In the genomic region with DNA sequence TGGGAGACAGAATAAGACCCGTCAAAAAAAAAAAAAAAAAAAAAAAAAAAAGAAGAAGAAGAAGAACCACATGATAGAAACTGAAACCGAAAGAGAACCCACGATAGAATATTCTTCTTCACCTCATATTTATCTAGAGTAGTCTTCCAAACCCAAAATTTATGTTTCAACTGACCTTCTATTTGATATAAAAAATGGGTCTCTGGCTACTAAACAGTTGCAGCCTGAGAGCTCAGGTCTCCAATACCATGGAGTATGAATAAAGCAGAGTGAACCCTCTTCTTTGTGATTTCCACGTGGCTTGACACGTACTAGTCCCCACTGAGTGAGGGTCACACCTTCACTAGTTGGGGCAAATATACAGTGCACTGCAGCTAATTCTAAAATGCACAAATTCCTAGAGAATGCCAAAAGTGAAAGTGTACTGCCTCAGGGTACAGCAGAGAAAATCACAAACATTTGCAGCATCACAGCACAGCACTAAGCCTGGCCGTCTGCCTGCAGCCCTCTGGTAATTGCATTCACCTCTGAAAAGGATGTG, we compare ENCODE assay signal across 8 cellular contexts. TPM values are rescaled to one million over a fixed set of nuclear protein-coding genes. Genes with fewer than 3 reads are reported as not detected.
DNase-seq lines count a peak whose midpoint lies in the region; ATAC-seq, FAIRE-seq and TF ChIP-seq lines count a peak whose summit lies in the region.

No MANE protein-coding gene starts in this region.

- ATAC-seq in heart left ventricle (no peak), Right ventricle myocardium inferior (no peak)

- H3K27ac ChIP-seq in heart left ventricle = peak overlapping the region in 1 of 12 donors; percentile 44
- H3K27ac ChIP-seq in osteoblast (ENCODE audit: low read depth, low read length) = no peak overlapping the region

- no peaks in the 10 kb centered on the region for H3K27me3 ChIP-seq in heart left ventricle
- H3K27me3 ChIP-seq in adipocyte (replicated peaks; ENCODE audit: control insufficient read depth, insufficient read depth, low read length) = no peaks in the 10 kb centered on the region
- H3K27me3 ChIP-seq in osteoblast (ENCODE audit: insufficient read depth, low read length) = no peaks in the 10 kb centered on the region

- H3K36me3 Mint-ChIP-seq in glutamatergic neuron (ENCODE audit: unreplicated experiment) = peaks cover 8% of the 10 kb centered on the region

- intact Hi-C loops in heart left ventricle (cut with DNase I) = no loop called here
- intact Hi-C loops in Right ventricle myocardium inferior (cut with DNase I) = no loop called here

- H2AFZ ChIP-seq in osteoblast (ENCODE audit: low read length) = peak overlapping the region; percentile 97

- H3K4me3 ChIP-seq in heart left ventricle (peak overlapping the region in 10 of 12 donors; percentile 1 to 59 (median 36)), adipocyte (ENCODE audit: low read length) (peak overlapping the region; percentile 79), osteoblast (ENCODE audit: insufficient read depth, low read length) (peak overlapping the region; percentile 72)

- no peak for DNase-seq in heart left ventricle
- no peak for DNase-seq in Right ventricle myocardium inferior (ENCODE audit: missing footprints)
- peak; percentile 26 for DNase-seq in HT1080 (ENCODE audit: low read depth)
- peak; percentile 70 for DNase-seq in adipocyte (ENCODE audit: low read depth)
- DNase-seq in osteoblast (ENCODE audit: insufficient read length, low spot score, missing footprints) = peak; percentile 37
- no peak for DNase-seq in glutamatergic neuron
- no peak for DNase-seq in HPDE6-E6E7 (ENCODE audit: extremely low spot score)
- DNase-seq in frontal cortex (ENCODE audit: low spot score in 2 of 2) = no peak

- no peak for FAIRE-seq in frontal cortex (lab: Jason Lieb, UNC)

- no peaks in the 10 kb centered on the region for H3K79me2 ChIP-seq in osteoblast (ENCODE audit: insufficient read depth, low read length)

- H3K4me2 ChIP-seq in osteoblast (ENCODE audit: insufficient read depth, low read length) = peak overlapping the region; percentile 82

- no peak for TF ChIP-seq POLR2A in heart left ventricle (IDR thresholded peaks at IDR 0.05)

- no peaks in the 10 kb centered on the region for H3K9me3 Mint-ChIP-seq in glutamatergic neuron (ENCODE audit: unreplicated experiment)

- TF ChIP-seq CTCF in heart left ventricle (IDR thresholded peaks at IDR 0.05) (no peak), osteoblast (IDR thresholded peaks at IDR 0.05; ENCODE audit: extremely low read depth, low read depth, low read length) (no peak), glutamatergic neuron (IDR thresholded peaks at IDR 0.05; ENCODE audit: partially characterized antibody, unreplicated experiment) (no peak)

- H3K4me1 Mint-ChIP-seq in glutamatergic neuron (ENCODE audit: low read depth, unreplicated experiment) = no peaks in the 10 kb centered on the region

- no peaks in the 10 kb centered on the region for H3K36me3 ChIP-seq in heart left ventricle
- no peaks in the 10 kb centered on the region for H3K36me3 ChIP-seq in adipocyte (ENCODE audit: control insufficient read depth, insufficient read depth, low read length, severe bottlenecking)
- no peaks in the 10 kb centered on the region for H3K36me3 ChIP-seq in osteoblast (ENCODE audit: insufficient read depth, low read length)

- H3K4me3 Mint-ChIP-seq in glutamatergic neuron (ENCODE audit: unreplicated experiment) = no peak overlapping the region

- WGBS in heart left ventricle, 4 donors = 46 to 59% (median 49%) methylated on average over 6 of the region's 6 CpGs

- peak overlapping the region; percentile 63 for H3K9ac ChIP-seq in adipocyte (ENCODE audit: low read length)

- H3K9me3 ChIP-seq in heart left ventricle (peaks cover 0 to 10% (median 0%) of the 10 kb centered on the region in 12 donors), adipocyte (ENCODE audit: control insufficient read depth, low read length) (no peaks in the 10 kb centered on the region), osteoblast (ENCODE audit: low read depth, low read length) (no peaks in the 10 kb centered on the region)

- H3K4me1 ChIP-seq in heart left ventricle = peaks cover 0 to 14% (median 0%) of the 10 kb centered on the region in 12 donors
- H3K4me1 ChIP-seq in adipocyte (ENCODE audit: control insufficient read depth, insufficient read depth, low read length) = no peaks in the 10 kb centered on the region
- H3K4me1 ChIP-seq in osteoblast (ENCODE audit: insufficient read depth, low read length) = no peaks in the 10 kb centered on the region

- no peaks in the 10 kb centered on the region for H3K27me3 Mint-ChIP-seq in glutamatergic neuron (ENCODE audit: unreplicated experiment)

- H4K20me1 ChIP-seq in osteoblast (ENCODE audit: insufficient read depth, low read length) = no peaks in the 10 kb centered on the region

- no peak overlapping the region for H3K27ac Mint-ChIP-seq in glutamatergic neuron (ENCODE audit: unreplicated experiment)

RNA-seq across cellular contexts. Expression of a gene that starts 30.8 kb away (rescaled TPM):
- 1 to 10 TPM; 3.4 to 8.8 (median 5.7) TPM for total RNA-seq in heart left ventricle
- polyA plus RNA-seq in heart left ventricle = 1 to 10 TPM; 2.6 to 7.1 TPM
- total RNA-seq in Right ventricle myocardium inferior = 5.0 TPM
- total RNA-seq in HT1080 (2014; rRNA removed; shearing (Covaris generic)) = 50.1 and 56.5 TPM in 2 replicates
- 59.9 and 62.2 TPM in 2 replicates for polyA plus RNA-seq in HT1080 (2015; cell fraction: cytosol; rRNA removed)
- 62.7 and 64.9 TPM in 2 replicates for polyA plus RNA-seq in HT1080 (2015; cell fraction: nucleus; rRNA removed)
- 5.3 and 5.4 TPM in 2 replicates for total RNA-seq in osteoblast
- total RNA-seq in glutamatergic neuron (ENCODE audit: unreplicated experiment) = 12.6 TPM
- total RNA-seq in frontal cortex = 15.9 TPM

Comparison
In these comparisons a context has a peak if more than half of its experiments do, and no peak if none do; other contexts are left out.
1. DNase-seq: peak in HT1080 (single experiment), adipocyte (single experiment) and osteoblast (single experiment); none in heart left ventricle (0 of 5), Right ventricle myocardium inferior (single experiment), glutamatergic neuron (single experiment), HPDE6-E6E7 (single experiment) and frontal cortex (0 of 2).
2. Peak in every context shown above with its lines, with median percentiles within 50 percentile points of each other: H3K4me3 ChIP-seq.